9 cellular contexts compared by ENCODE assay signal in the genomic region with DNA sequence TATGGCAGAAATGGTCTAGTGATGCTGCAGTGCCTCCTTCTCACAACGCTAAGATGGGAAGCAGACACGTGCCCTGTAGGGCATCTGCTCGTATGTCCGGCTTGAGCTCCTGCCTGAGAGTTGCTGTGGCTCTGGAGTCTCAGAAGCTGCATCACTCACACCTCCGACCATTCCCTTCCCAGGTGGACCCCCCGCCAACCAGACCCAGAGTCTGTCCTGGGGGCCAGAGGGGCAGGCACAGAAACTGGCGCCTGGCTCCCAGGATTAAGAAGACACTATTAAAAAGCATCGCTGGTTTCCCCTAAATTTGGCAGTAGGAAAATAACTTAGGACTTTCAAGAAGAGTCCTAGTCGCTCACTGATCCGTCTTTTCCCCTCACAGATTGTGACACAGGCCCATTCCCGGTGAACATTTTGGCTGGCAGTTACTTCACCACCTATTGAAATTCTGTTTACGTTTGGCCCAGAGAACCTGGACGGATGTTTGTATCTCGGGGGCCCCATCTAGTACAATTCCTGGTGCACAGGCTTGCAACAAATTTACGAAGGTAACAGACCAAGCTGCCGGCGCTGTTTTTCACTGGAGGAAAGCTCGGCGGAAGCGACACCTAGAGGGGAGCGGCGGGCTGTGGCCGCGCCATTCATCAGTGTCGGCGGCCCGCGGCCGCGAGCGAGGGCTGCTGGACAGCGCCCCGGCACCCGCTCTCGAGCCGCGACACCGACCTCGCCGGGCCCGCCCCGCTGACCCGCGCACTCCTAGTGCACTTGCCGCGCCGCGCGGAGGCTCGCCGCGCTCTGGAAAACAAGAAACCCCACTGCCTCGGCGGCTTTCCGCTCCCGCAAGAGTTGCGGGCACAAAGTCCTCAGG. TPM values are rescaled to one million over a fixed set of nuclear protein-coding genes. Genes with fewer than 3 reads are reported as not detected.
DNase-seq lines count a peak whose midpoint lies in the region; ATAC-seq and TF ChIP-seq lines count a peak whose summit lies in the region.
"Had no signal": no experiment of that assay in that cellular context is flagged by ENCODE, and none has a peak within 500 bp of the region (broad histone marks: within the 10 kb centered on the region; RNA-seq: fewer than 3 reads in every experiment).

No MANE protein-coding gene starts in this region.

- H3K36me3 ChIP-seq in ES-I3 (ENCODE audit: insufficient read depth, low read length) (no peaks in the 10 kb centered on the region), thymus (ENCODE audit: control insufficient read depth, insufficient read depth) (no peaks in the 10 kb centered on the region)
- H3K36me3 ChIP-seq: uterus had no signal

- H3K27ac ChIP-seq in thymus (ENCODE audit: low read depth) = no peak overlapping the region
- H3K27ac ChIP-seq: uterus had no signal

- ATAC-seq in GM19324 (IDR thresholded peaks at IDR 0.05; ENCODE audit: low FRiP score, unreplicated experiment) = no peak

- peak overlapping the region; percentile 35 for H3K4me3 ChIP-seq in thymus (ENCODE audit: low read length)
- H3K4me3 ChIP-seq: uterus had no signal

- in situ Hi-C loops in KBM-7 (cut with MboI; ENCODE audit: low pct_unique_long_range_greater_than_20kb, low sequenced_read_pairs) = no loop called here

- WGBS in thymus = 9% methylated on average over 57 of the region's 57 CpGs

- peak; percentile 35 for DNase-seq in KBM-7
- DNase-seq in activated CD4-positive, alpha-beta T cell treated with anti-CD3 and anti-CD28 coated beads, Interleukin-2, amount 50 U/mL, for 48 hours = peak; percentile 50 to 61
- peak; percentile 32 to 48 for DNase-seq in erythroblast (lab: John Stamatoyannopoulos, UW)
- peak; percentile 36 for DNase-seq in middle frontal gyrus (ENCODE audit: extremely low spot score, low spot score)
- no peak for DNase-seq in NCI-H187 treated with DMSO at 0.1 percent for 48 hours (lab: John Stamatoyannopoulos, UW)

- TF ChIP-seq POLR2A in erythroblast (IDR thresholded peaks at IDR 0.05; ENCODE audit: low read length) = no peak

- H3K27me3 ChIP-seq in thymus (ENCODE audit: control insufficient read depth, insufficient read depth) = peaks cover 61% of the 10 kb centered on the region

- H3K4me1 ChIP-seq in ES-I3 (ENCODE audit: insufficient read depth, low read length) = 0 out of 2 replicates have a peak, but pooled peaks cover 5% of the 10 kb centered on the region
- H3K4me1 ChIP-seq in thymus (ENCODE audit: control insufficient read depth, insufficient read depth, low read length) = peaks cover 12% of the 10 kb centered on the region

- H3K9ac ChIP-seq in ES-I3 (ENCODE audit: low read depth, low read length) = peak overlapping the region; percentile 58

- no peaks in the 10 kb centered on the region for H3K9me3 ChIP-seq in ES-I3 (ENCODE audit: control insufficient read depth, insufficient read depth, low read length)
- no peaks in the 10 kb centered on the region for H3K9me3 ChIP-seq in thymus (ENCODE audit: control insufficient read depth)
- H3K9me3 ChIP-seq: uterus had no signal

RNA-seq across cellular contexts. Expression of a gene that starts 1.6 kb away (rescaled TPM):
- polyA plus RNA-seq in thymus = 1.2 TPM
